2 cellular contexts compared by ENCODE assay signal in genomic region chr22:39279170-39279850, GRCh38.
TF ChIP-seq lines count a peak whose summit lies in the region.

No MANE protein-coding gene starts in this region.

TF ChIP-seq in GM23338, 12 proteins besides CTCF, POLR2A, EP300 and RAD21:
- TF ChIP-seq NANOG (IDR thresholded peaks at IDR 0.05; ENCODE audit: borderline replicate concordance) (no peak), ZNF331 (CRISPR knock-in tag; IDR thresholded peaks at IDR 0.05; ENCODE audit: low read depth) (no peak), EZH2phosphoT487 (IDR thresholded peaks at IDR 0.05; ENCODE audit: unreplicated experiment) (no peak), POLR2AphosphoS5 (IDR thresholded peaks at IDR 0.05; ENCODE audit: low read depth) (no peak), EZH2 (IDR thresholded peaks at IDR 0.05; ENCODE audit: low read depth, unreplicated experiment) (no peak), CREB1 (CRISPR knock-in tag; IDR thresholded peaks at IDR 0.05; ENCODE audit: low read depth) (no peak)
- TF ChIP-seq, protein P1, sequence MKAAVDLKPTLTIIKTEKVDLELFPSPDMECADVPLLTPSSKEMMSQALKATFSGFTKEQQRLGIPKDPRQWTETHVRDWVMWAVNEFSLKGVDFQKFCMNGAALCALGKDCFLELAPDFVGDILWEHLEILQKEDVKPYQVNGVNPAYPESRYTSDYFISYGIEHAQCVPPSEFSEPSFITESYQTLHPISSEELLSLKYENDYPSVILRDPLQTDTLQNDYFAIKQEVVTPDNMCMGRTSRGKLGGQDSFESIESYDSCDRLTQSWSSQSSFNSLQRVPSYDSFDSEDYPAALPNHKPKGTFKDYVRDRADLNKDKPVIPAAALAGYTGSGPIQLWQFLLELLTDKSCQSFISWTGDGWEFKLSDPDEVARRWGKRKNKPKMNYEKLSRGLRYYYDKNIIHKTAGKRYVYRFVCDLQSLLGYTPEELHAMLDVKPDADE (IDR thresholded peaks at IDR 0.05) = no peak

TF ChIP-seq in endothelial cell of umbilical vein, 7 proteins besides CTCF, POLR2A, EP300 and RAD21:
- no peak for TF ChIP-seq POLR2AphosphoS5 (IDR thresholded peaks at IDR 0.05; ENCODE audit: insufficient read depth, low read depth, low read length)
- TF ChIP-seq MYC (IDR thresholded peaks at IDR 0.05; ENCODE audit: low read depth, low read length) = no peak
- TF ChIP-seq FOS (IDR thresholded peaks at IDR 0.05; ENCODE audit: borderline replicate concordance, insufficient read depth, low read length) = no peak
- TF ChIP-seq EZH2 (IDR thresholded peaks at IDR 0.05; ENCODE audit: borderline replicate concordance, low read depth, low read length, severe bottlenecking) = no peak
- no peak for TF ChIP-seq GATA2 (IDR thresholded peaks at IDR 0.05; ENCODE audit: insufficient read depth, insufficient read length, low read depth, low read length)
- TF ChIP-seq, protein P2, sequence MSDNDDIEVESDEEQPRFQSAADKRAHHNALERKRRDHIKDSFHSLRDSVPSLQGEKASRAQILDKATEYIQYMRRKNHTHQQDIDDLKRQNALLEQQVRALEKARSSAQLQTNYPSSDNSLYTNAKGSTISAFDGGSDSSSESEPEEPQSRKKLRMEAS (IDR thresholded peaks at IDR 0.05; ENCODE audit: insufficient read depth, insufficient read length) = no peak
- TF ChIP-seq JUN (IDR thresholded peaks at IDR 0.05; ENCODE audit: borderline replicate concordance, insufficient read depth, insufficient read length, low read depth) = no peak
